23 cellular contexts compared by ENCODE assay signal in the genomic region with DNA sequence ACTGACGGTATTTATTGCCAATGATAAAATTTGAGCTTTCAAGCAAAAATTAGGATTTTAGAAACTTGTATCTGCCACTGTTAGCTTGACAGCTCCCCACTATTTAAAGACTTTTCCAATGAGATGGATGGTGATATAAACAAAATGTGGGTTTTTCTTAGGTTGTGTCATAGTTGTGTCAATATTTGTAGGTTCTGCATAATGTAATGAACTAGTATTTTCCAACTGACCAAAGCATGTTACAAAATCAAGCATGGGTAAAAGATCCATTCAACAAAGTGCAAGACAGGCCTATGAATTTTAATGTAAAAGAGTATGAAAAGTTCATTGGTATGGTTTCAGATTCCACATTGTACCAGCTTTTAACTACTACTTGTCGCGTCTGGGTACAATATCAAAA.
A peak's percentile ranks its signal among the peaks of the same experiment; 100 is the strongest.
DNase-seq lines count a peak whose midpoint lies in the region; ATAC-seq, FAIRE-seq and TF ChIP-seq lines count a peak whose summit lies in the region.
"Had no signal": no experiment of that assay in that cellular context is flagged by ENCODE, and none has a peak within 500 bp of the region (broad histone marks: within the 10 kb centered on the region; RNA-seq: fewer than 3 reads in every experiment).

No MANE protein-coding gene starts in this region.

- no TSS peak for BruUV-seq in GM12878 (replicated peaks; lab: Mats Ljungman, UMichigan)

- H2AFZ ChIP-seq in GM12878 (ENCODE audit: control insufficient read depth, low read depth, low read length) = no peak overlapping the region

- ATAC-seq in A549 (no peak), GM12878 (no peak), HG02981 (IDR thresholded peaks at IDR 0.05; ENCODE audit: unreplicated experiment) (no peak)

- RAD21 ChIA-PET in GM12878 (lab: Charles Lee; ENCODE audit: unreplicated experiment) = interaction anchor here (0.7 kb wide), 1 partner anchor 25 kb away, joined by 3 read pairs; no protein-coding TSS in a partner anchor

- TF ChIP-seq CTCF in A549 (IDR thresholded peaks at IDR 0.05) = no peak
- no peak for TF ChIP-seq CTCF in GM12878 (IDR thresholded peaks at IDR 0.05 in 2 of 3, conservative IDR thresholded peaks at IDR 0.05 in 1 of 3; ENCODE audit: control insufficient read depth in 2 of 3, extremely low read depth in 1 of 3, insufficient read depth in 1 of 3, low read depth in 3 of 3, low read length in 3 of 3)
- TF ChIP-seq CTCF in liver (IDR thresholded peaks at IDR 0.05; ENCODE audit: low read depth, low read length, missing input control) = no peak

- TF ChIP-seq RAD21 in A549 (conservative IDR thresholded peaks at IDR 0.05 in 1 of 2, IDR thresholded peaks at IDR 0.05 in 1 of 2) (no peak), GM12878 (IDR thresholded peaks at IDR 0.05; ENCODE audit: insufficient read depth, low read depth, low read length) (no peak), liver (IDR thresholded peaks at IDR 0.05) (no peak)

- H3K9me3 ChIP-seq in A549 (no peaks in the 10 kb centered on the region), GM12878 (replicated peaks; ENCODE audit: control insufficient read depth, insufficient read depth, low read length) (no peaks in the 10 kb centered on the region), liver (ENCODE audit: control insufficient read depth in 4 of 4, low read length in 3 of 4) (no peaks in the 10 kb centered on the region)
- H3K9me3 ChIP-seq: BE2C; BLaER1 treated with 17β-estradiol and CSF1 and Interleukin-3, amounts not matched to agents 10 nM and 100 nM had no signal

- in situ Hi-C loops in GM12878 (cut with MboI) = no loop called here

- no peaks in the 10 kb centered on the region for H4K20me1 ChIP-seq in GM12878 (ENCODE audit: control insufficient read depth, insufficient read depth)
- H4K20me1 ChIP-seq: BLaER1 treated with 17β-estradiol and CSF1 and Interleukin-3, amounts not matched to agents 10 nM and 100 nM had no signal

- H3K36me3 ChIP-seq in GM12878 (ENCODE audit: control insufficient read depth in 2 of 2, insufficient read depth in 2 of 2, low read length in 1 of 2) = no peaks in the 10 kb centered on the region
- no peaks in the 10 kb centered on the region for H3K36me3 ChIP-seq in liver (ENCODE audit: control insufficient read depth in 4 of 4, insufficient read depth in 3 of 4, low read depth in 1 of 4, low read length in 3 of 4)
- H3K36me3 ChIP-seq: BE2C; BLaER1 treated with 17β-estradiol and CSF1 and Interleukin-3, amounts not matched to agents 10 nM and 100 nM had no signal

- H3K4me1 ChIP-seq in A549 (peaks cover 32% of the 10 kb centered on the region), GM12878 (ENCODE audit: control insufficient read depth, insufficient read depth, low read length) (no peaks in the 10 kb centered on the region), liver (ENCODE audit: control insufficient read depth in 4 of 4, insufficient read depth in 4 of 4, low read length in 3 of 4) (peaks cover 0 to 9% (median 3%) of the 10 kb centered on the region in 4 donors)
- H3K4me1 ChIP-seq: BE2C; BLaER1 treated with 17β-estradiol and CSF1 and Interleukin-3, amounts not matched to agents 10 nM and 100 nM had no signal

- H3K9ac ChIP-seq in GM12878 (ENCODE audit: control insufficient read depth, insufficient read depth, low read length) = no peak overlapping the region
- no peak overlapping the region for H3K9ac ChIP-seq in liver (ENCODE audit: low read depth in 1 of 2, low read length in 2 of 2)
- H3K9ac ChIP-seq: BLaER1 treated with 17β-estradiol and CSF1 and Interleukin-3, amounts not matched to agents 10 nM and 100 nM had no signal

- SMC1A ChIA-PET in GM12878 (lab: Charles Lee; ENCODE audit: uncharacterized antibody, unreplicated experiment) = interaction anchor here (0.7 to 2.9 kb wide), 4 partner anchors 11 to 366 kb away, joined by 3 to 17 read pairs (median 5); no protein-coding TSS in a partner anchor

- intact Hi-C loops in GM12878 (cut with micrococcal nuclease; ENCODE audit: unreplicated experiment) = no loop called here

- POLR2A ChIA-PET in A549 (lab: Yijun Ruan, JAX) (no interaction called here), GM12878 (lab: Charles Lee) (no interaction called here)

- H3K27ac ChIP-seq in A549 (no peak overlapping the region), GM12878 (ENCODE audit: control insufficient read depth, insufficient read depth) (no peak overlapping the region), liver (ENCODE audit: low read depth in 1 of 2, low read length in 2 of 2) (no peak overlapping the region)
- H3K27ac ChIP-seq: 22Rv1; BLaER1 treated with 17β-estradiol and CSF1 and Interleukin-3, amounts not matched to agents 10 nM and 100 nM had no signal

- CTCF ChIA-PET in A549 (lab: Yijun Ruan, JAX) = interaction anchor here (0.6 to 2.5 kb wide), 9 partner anchors 9 to 458 kb away, joined by 3 to 9 read pairs (median 4); a partner anchor contains a TSS
- CTCF ChIA-PET in GM12878 (lab: Yijun Ruan, JAX) = interaction anchor here (0.6 to 4.9 kb wide), 6 partner anchors 10 to 149 kb away, joined by 3 to 20 read pairs (median 7); no protein-coding TSS in a partner anchor

- H3K4me3 ChIP-seq in A549 = no peak overlapping the region
- no peak overlapping the region for H3K4me3 ChIP-seq in GM12878
- no peak overlapping the region for H3K4me3 ChIP-seq in liver (ENCODE audit: low read depth in 1 of 3, low read length in 3 of 3)
- H3K4me3 ChIP-seq: BLaER1 treated with 17β-estradiol and CSF1 and Interleukin-3, amounts not matched to agents 10 nM and 100 nM had no signal

- FAIRE-seq in A549 (lab: Jason Lieb, UNC) (peak; percentile 7), GM12878 (lab: Jason Lieb, UNC) (peak; percentile 13)
- FAIRE-seq: D721Med, GM12891, GM18507 had no signal

- WGBS in A549 (ENCODE audit: missing lambda C conversion rate) = 94% methylated on average over 3 of the region's 3 CpGs
- 94% methylated on average over 3 of the region's 3 CpGs for WGBS in GM12878 (ENCODE audit: insufficient coverage, insufficient replicate concordance, low lambda C conversion rate, missing lambda C conversion rate)
- WGBS in liver = 77% methylated on average over 3 of the region's 3 CpGs

- DNase-seq in A549 (ENCODE audit: low read depth in 1 of 2, low spot score in 1 of 2) (no peak), GM12878 (ENCODE audit: low read depth, low spot score) (no peak), ureter (ENCODE audit: low spot score) (no peak)
- no peak for DNase-seq in activated CD8-positive, alpha-beta memory T cell treated with anti-CD3 and anti-CD28 coated beads for 24 hours
- DNase-seq: ACHN; AML-193; BE2C; CD4-positive, alpha-beta T cell; CD8-positive, alpha-beta memory T cell; DMS 273 treated with DMSO at 0.1 percent for 48 hours; DMS79; EL; GDM1; GOT3; H7; HCEC 1CT had no signal

- peak overlapping the region; percentile 53 for H3K4me2 ChIP-seq in A549
- H3K4me2 ChIP-seq in GM12878 (ENCODE audit: control insufficient read depth, insufficient read depth) = no peak overlapping the region
- H3K4me2 ChIP-seq: BLaER1 treated with 17β-estradiol and CSF1 and Interleukin-3, amounts not matched to agents 10 nM and 100 nM had no signal

- no peak for TF ChIP-seq EP300 in A549 (IDR thresholded peaks at IDR 0.05)
- TF ChIP-seq EP300 in GM12878 (IDR thresholded peaks at IDR 0.05; ENCODE audit: borderline replicate concordance in 1 of 2, control insufficient read depth in 1 of 2, low read depth in 2 of 2, low read length in 2 of 2) = no peak

- TF ChIP-seq POLR2A in A549 (IDR thresholded peaks at IDR 0.05; ENCODE audit: low read length) = no peak
- TF ChIP-seq POLR2A in GM12878 (IDR thresholded peaks at IDR 0.05; ENCODE audit: low read depth, low read length) = no peak

- H3K27me3 ChIP-seq in GM12878 (replicated peaks in 1 of 2; ENCODE audit: control insufficient read depth in 2 of 2, insufficient read depth in 2 of 2, low read length in 1 of 2) (no peaks in the 10 kb centered on the region), liver (ENCODE audit: control insufficient read depth in 4 of 4, insufficient read depth in 4 of 4, low read length in 3 of 4) (no peaks in the 10 kb centered on the region)

- H3K79me2 ChIP-seq in GM12878 (ENCODE audit: control insufficient read depth, insufficient read depth, low read length) = no peaks in the 10 kb centered on the region

TF ChIP-seq in A549, 52 proteins besides CTCF, POLR2A, EP300 and RAD21 (continues in another document):
- TF ChIP-seq ZC3H11A (IDR thresholded peaks at IDR 0.05) = no peak

TF ChIP-seq in GM12878, 131 proteins besides CTCF, POLR2A, EP300 and RAD21 (continues in another document):
- TF ChIP-seq ZSCAN29 (IDR thresholded peaks at IDR 0.05) (no peak), MYB (IDR thresholded peaks at IDR 0.05; ENCODE audit: borderline replicate concordance, low read depth, low read length) (no peak), KDM1A (IDR thresholded peaks at IDR 0.05; ENCODE audit: borderline replicate concordance) (no peak), ZNF384 (IDR thresholded peaks at IDR 0.05; ENCODE audit: borderline replicate concordance, low read depth, low read length) (no peak), ZNF622 (IDR thresholded peaks at IDR 0.05) (no peak), ZNF217 (IDR thresholded peaks at IDR 0.05) (no peak)
- TF ChIP-seq, protein P1, sequence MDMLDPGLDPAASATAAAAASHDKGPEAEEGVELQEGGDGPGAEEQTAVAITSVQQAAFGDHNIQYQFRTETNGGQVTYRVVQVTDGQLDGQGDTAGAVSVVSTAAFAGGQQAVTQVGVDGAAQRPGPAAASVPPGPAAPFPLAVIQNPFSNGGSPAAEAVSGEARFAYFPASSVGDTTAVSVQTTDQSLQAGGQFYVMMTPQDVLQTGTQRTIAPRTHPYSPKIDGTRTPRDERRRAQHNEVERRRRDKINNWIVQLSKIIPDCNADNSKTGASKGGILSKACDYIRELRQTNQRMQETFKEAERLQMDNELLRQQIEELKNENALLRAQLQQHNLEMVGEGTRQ (IDR thresholded peaks at IDR 0.05; ENCODE audit: borderline replicate concordance, low read depth, low read length) = no peak

TF ChIP-seq in liver, 16 proteins besides CTCF, POLR2A, EP300 and RAD21 (continues in another document):
- peak; percentile 34 to 51 for TF ChIP-seq HNF4A (conservative IDR thresholded peaks at IDR 0.05)
- no peak for TF ChIP-seq TAF1 (conservative IDR thresholded peaks at IDR 0.05)
- TF ChIP-seq, protein P2, sequence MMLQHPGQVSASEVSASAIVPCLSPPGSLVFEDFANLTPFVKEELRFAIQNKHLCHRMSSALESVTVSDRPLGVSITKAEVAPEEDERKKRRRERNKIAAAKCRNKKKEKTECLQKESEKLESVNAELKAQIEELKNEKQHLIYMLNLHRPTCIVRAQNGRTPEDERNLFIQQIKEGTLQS (IDR thresholded peaks at IDR 0.05) = no peak
- no peak for TF ChIP-seq HNF4G (IDR thresholded peaks at IDR 0.05)
- TF ChIP-seq EGR1 (IDR thresholded peaks at IDR 0.05; ENCODE audit: low read depth in 2 of 2) = no peak
- TF ChIP-seq, protein P3, sequence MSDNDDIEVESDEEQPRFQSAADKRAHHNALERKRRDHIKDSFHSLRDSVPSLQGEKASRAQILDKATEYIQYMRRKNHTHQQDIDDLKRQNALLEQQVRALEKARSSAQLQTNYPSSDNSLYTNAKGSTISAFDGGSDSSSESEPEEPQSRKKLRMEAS (IDR thresholded peaks at IDR 0.05) = no peak
- TF ChIP-seq RXRA (IDR thresholded peaks at IDR 0.05) = peak in 1 of 2 donors; percentile 41
